Comparison of ENCODE assay signal across 9 cellular contexts in the genomic region with DNA sequence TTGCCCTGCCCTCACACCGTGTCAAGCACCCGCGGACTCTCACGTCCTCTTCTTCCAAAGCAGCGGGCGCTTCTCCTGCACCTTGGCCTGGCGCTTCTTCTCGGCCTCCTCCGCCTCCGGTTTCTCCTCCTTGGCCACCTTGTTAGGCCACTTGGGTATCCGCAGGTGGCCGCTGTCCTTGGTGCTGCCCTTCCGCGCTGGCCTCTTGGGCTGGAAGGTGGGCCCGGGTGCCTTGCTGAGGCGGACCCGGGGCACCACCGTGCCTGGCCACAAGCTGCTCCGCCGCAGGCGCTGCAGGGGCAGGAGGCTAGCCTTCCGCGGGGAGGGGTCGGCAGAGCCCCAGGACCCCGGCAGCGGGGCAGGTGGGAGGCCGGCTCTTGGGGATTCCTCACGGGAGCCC. TPM values are rescaled to one million over a fixed set of nuclear protein-coding genes. Genes with fewer than 3 reads are reported as not detected.
"Had no signal": no experiment of that assay in that cellular context is flagged by ENCODE, and none has a peak within 500 bp of the region (broad histone marks: within the 10 kb centered on the region; RNA-seq: fewer than 3 reads in every experiment).

No MANE protein-coding gene starts in this region.

RNA-seq across cellular contexts. Expression of a gene that starts 10.7 kb away (rescaled TPM):
- total RNA-seq: HT-29, IMR-90, K562, M059J, PC-9, Peyer's patch, Right ventricle myocardium superior, RPMI7951, SK-MEL-5 had no signal
- polyA plus RNA-seq: IMR-90, K562 had no signal

RNA-seq across cellular contexts. Expression of a gene that starts 19.6 kb away (rescaled TPM):
- total RNA-seq: HT-29, IMR-90, K562, M059J, PC-9, Peyer's patch, Right ventricle myocardium superior, RPMI7951, SK-MEL-5 had no signal
- polyA plus RNA-seq: IMR-90, K562 had no signal
